1 cellular context compared by ENCODE assay signal in genomic region chr9:104093647-104094533, GRCh38.
TF ChIP-seq lines count a peak whose summit lies in the region.

SMC2 (plus strand) TSS chr9:104094309; CDS start chr9:104095385, 1,076 bp downstream.

TF ChIP-seq in HepG2, 621 proteins besides CTCF, POLR2A, EP300 and RAD21 (continued from another document and continues in another):
- TF ChIP-seq ZNF318 (CRISPR knock-in tag; IDR thresholded peaks at IDR 0.05) (no peak), ZFP36 (IDR thresholded peaks at IDR 0.05; ENCODE audit: borderline replicate concordance, low read depth, low read length, partially characterized antibody) (no peak), DMTF1 (CRISPR knock-in tag; IDR thresholded peaks at IDR 0.05) (no peak), ZNF747 (CRISPR knock-in tag; IDR thresholded peaks at IDR 0.05; ENCODE audit: borderline replicate concordance) (0 out of 2 replicates have a peak, but pooled peaks have one; percentile 23), SMAD1 (CRISPR knock-in tag; IDR thresholded peaks at IDR 0.05; ENCODE audit: borderline replicate concordance, low read depth) (no peak), HCFC1 (IDR thresholded peaks at IDR 0.05; ENCODE audit: low read depth, low read length) (no peak), PAF1 (CRISPR knock-in tag; IDR thresholded peaks at IDR 0.05) (no peak), POLR2AphosphoS2 (IDR thresholded peaks at IDR 0.05; ENCODE audit: low read depth, low read length) (no peak), MED13 (CRISPR knock-in tag; IDR thresholded peaks at IDR 0.05) (no peak), ZNF143 (CRISPR knock-in tag; IDR thresholded peaks at IDR 0.05) (no peak; the same call in 1 of the 2 replicates), NONO (IDR thresholded peaks at IDR 0.05) (no peak), NONO (CRISPR knock-in tag; conservative IDR thresholded peaks at IDR 0.05) (no peak), FOXC1 (CRISPR knock-in tag; IDR thresholded peaks at IDR 0.05; ENCODE audit: borderline replicate concordance) (peak; percentile 49; the same call in 1 of the 2 replicates), HBP1 (CRISPR knock-in tag; IDR thresholded peaks at IDR 0.05; ENCODE audit: low read depth) (peak; percentile 27; the same call in 1 of the 2 replicates), ZNF326 (CRISPR knock-in tag; IDR thresholded peaks at IDR 0.05; ENCODE audit: borderline replicate concordance) (no peak), RARG (CRISPR knock-in tag; IDR thresholded peaks at IDR 0.05; ENCODE audit: low read depth) (no peak), ZNF550 (CRISPR knock-in tag; IDR thresholded peaks at IDR 0.05; ENCODE audit: borderline replicate concordance) (no peak), GATA4 (IDR thresholded peaks at IDR 0.05; ENCODE audit: borderline replicate concordance, low read depth) (peak; percentile 31; the same call in 1 of the 2 replicates), FOXA3 (CRISPR knock-in tag; IDR thresholded peaks at IDR 0.05) (peak; percentile 18; the same call in 1 of the 2 replicates), AKNA (CRISPR knock-in tag; IDR thresholded peaks at IDR 0.05; ENCODE audit: borderline replicate concordance) (peak; percentile 86; the same call in 1 of the 2 replicates), BRD4 (CRISPR knock-in tag; IDR thresholded peaks at IDR 0.05) (no peak), NR2F1 (CRISPR knock-in tag; IDR thresholded peaks at IDR 0.05) (no peak), ZIK1 (CRISPR knock-in tag; IDR thresholded peaks at IDR 0.05; ENCODE audit: borderline replicate concordance, low read depth) (0 out of 2 replicates have a peak, but pooled peaks have one; percentile 4), ZNF891 (CRISPR knock-in tag; IDR thresholded peaks at IDR 0.05) (0 out of 2 replicates have a peak, but pooled peaks have one; percentile 54), POGZ (CRISPR knock-in tag; IDR thresholded peaks at IDR 0.05) (peak; percentile 56), ZSCAN31 (CRISPR knock-in tag; IDR thresholded peaks at IDR 0.05; ENCODE audit: low read depth) (no peak), ISL2 (CRISPR knock-in tag; IDR thresholded peaks at IDR 0.05) (no peak), KDM5B (CRISPR knock-in tag; IDR thresholded peaks at IDR 0.05; ENCODE audit: borderline replicate concordance) (peak; percentile 70; the same call in 1 of the 2 replicates)
- TF ChIP-seq, protein P1, sequence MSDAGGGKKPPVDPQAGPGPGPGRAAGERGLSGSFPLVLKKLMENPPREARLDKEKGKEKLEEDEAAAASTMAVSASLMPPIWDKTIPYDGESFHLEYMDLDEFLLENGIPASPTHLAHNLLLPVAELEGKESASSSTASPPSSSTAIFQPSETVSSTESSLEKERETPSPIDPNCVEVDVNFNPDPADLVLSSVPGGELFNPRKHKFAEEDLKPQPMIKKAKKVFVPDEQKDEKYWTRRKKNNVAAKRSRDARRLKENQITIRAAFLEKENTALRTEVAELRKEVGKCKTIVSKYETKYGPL (CRISPR knock-in tag; IDR thresholded peaks at IDR 0.05), result 0 out of 2 replicates have a peak, but pooled peaks have one; percentile 37
- TF ChIP-seq, protein P2, sequence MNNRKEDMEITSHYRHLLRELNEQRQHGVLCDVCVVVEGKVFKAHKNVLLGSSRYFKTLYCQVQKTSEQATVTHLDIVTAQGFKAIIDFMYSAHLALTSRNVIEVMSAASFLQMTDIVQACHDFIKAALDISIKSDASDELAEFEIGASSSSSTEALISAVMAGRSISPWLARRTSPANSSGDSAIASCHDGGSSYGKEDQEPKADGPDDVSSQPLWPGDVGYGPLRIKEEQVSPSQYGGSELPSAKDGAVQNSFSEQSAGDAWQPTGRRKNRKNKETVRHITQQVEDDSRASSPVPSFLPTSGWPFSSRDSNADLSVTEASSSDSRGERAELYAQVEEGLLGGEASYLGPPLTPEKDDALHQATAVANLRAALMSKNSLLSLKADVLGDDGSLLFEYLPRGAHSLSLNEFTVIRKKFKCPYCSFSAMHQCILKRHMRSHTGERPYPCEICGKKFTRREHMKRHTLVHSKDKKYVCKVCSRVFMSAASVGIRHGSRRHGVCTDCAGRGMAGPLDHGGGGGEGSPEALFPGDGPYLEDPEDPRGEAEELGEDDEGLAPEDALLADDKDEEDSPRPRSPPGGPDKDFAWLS (CRISPR knock-in tag; IDR thresholded peaks at IDR 0.05; ENCODE audit: borderline replicate concordance), result no peak
- TF ChIP-seq, protein P3, sequence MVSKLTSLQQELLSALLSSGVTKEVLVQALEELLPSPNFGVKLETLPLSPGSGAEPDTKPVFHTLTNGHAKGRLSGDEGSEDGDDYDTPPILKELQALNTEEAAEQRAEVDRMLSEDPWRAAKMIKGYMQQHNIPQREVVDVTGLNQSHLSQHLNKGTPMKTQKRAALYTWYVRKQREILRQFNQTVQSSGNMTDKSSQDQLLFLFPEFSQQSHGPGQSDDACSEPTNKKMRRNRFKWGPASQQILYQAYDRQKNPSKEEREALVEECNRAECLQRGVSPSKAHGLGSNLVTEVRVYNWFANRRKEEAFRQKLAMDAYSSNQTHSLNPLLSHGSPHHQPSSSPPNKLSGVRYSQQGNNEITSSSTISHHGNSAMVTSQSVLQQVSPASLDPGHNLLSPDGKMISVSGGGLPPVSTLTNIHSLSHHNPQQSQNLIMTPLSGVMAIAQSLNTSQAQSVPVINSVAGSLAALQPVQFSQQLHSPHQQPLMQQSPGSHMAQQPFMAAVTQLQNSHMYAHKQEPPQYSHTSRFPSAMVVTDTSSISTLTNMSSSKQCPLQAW (CRISPR knock-in tag; IDR thresholded peaks at IDR 0.05), result peak; percentile 49; the same call in 1 of the 2 replicates
- TF ChIP-seq, protein P4, sequence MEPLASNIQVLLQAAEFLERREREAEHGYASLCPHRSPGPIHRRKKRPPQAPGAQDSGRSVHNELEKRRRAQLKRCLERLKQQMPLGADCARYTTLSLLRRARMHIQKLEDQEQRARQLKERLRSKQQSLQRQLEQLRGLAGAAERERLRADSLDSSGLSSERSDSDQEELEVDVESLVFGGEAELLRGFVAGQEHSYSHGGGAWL (CRISPR knock-in tag; IDR thresholded peaks at IDR 0.05), result peak; percentile 49; the same call in 1 of the 2 replicates
- TF ChIP-seq, protein P5, sequence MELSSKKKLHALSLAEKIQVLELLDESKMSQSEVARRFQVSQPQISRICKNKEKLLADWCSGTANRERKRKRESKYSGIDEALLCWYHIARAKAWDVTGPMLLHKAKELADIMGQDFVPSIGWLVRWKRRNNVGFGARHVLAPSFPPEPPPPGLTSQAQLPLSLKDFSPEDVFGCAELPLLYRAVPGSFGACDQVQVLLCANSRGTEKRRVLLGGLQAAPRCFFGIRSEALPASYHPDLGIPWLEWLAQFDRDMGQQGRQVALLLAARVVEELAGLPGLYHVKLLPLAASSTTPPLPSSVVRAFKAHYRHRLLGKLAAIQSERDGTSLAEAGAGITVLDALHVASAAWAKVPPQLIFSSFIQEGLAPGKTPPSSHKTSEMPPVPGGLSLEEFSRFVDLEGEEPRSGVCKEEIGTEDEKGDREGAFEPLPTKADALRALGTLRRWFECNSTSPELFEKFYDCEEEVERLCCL (CRISPR knock-in tag; IDR thresholded peaks at IDR 0.05; ENCODE audit: borderline replicate concordance), result no peak
